In the genomic region with DNA sequence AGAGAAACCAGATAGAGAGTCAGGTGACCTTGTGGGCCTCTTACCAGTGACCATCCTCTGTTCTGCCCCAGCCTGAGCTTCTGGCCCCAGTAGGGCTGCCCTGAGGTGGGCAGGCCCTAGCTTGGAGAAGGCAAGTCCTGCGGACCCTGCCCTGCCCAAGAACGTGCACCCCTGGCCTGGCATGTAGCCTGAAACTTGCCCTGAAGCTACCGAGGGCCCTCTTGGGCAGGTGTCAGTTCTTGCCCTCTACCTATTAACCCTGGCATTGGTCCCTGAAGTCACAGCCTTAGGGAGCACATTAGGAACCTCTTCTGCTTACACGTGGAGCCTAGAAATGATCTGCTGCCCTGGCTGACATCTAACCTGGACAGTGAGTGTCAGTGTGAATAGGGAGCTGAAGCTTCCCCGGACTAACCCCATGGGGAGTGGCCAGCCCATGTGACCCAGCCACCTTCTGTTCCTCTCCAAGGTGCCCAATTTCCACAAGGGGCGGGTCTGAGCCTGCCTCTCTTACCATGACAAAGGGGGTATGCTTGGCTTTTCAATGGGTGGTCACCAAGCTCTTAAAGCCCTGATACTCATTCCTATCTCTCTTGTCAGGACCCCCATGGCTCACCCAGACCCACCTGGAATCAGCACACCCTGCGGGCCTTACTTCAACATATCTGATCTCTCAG, we compare ENCODE assay signal across 2 cellular contexts.
A peak's percentile ranks its signal among the peaks of the same experiment; 100 is the strongest.
TF ChIP-seq lines count a peak whose summit lies in the region.

No MANE protein-coding gene starts in this region.

TF ChIP-seq in HCT116, 20 proteins besides CTCF, POLR2A, EP300 and RAD21:
- TF ChIP-seq SP1 (IDR thresholded peaks at IDR 0.05; ENCODE audit: low read depth): no peak
- TF ChIP-seq REST (IDR thresholded peaks at IDR 0.05; ENCODE audit: low read depth): no peak
- TF ChIP-seq CEBPB (IDR thresholded peaks at IDR 0.05; ENCODE audit: low read depth): no peak
- TF ChIP-seq POLR2AphosphoS5 (IDR thresholded peaks at IDR 0.05; ENCODE audit: low read depth, low read length): no peak
- no peak for TF ChIP-seq SIN3A (IDR thresholded peaks at IDR 0.05; ENCODE audit: low read depth)
- no peak for TF ChIP-seq SRF (IDR thresholded peaks at IDR 0.05; ENCODE audit: low read depth)
- TF ChIP-seq TCF7L2 (IDR thresholded peaks at IDR 0.05; ENCODE audit: borderline replicate concordance, extremely low read depth, insufficient read depth, insufficient read length): no peak
- TF ChIP-seq JUND (IDR thresholded peaks at IDR 0.05): no peak
- no peak for TF ChIP-seq ELF1 (IDR thresholded peaks at IDR 0.05; ENCODE audit: borderline replicate concordance, low read depth)
- TF ChIP-seq YY1 (IDR thresholded peaks at IDR 0.05; ENCODE audit: extremely low read depth, insufficient replicate concordance, low read depth, low read length): no peak
- no peak for TF ChIP-seq ATF3 (IDR thresholded peaks at IDR 0.05)
- no peak for TF ChIP-seq FOSL1 (IDR thresholded peaks at IDR 0.05; ENCODE audit: low read depth)
- no peak for TF ChIP-seq ZFX (IDR thresholded peaks at IDR 0.05)
- TF ChIP-seq CBX3 (IDR thresholded peaks at IDR 0.05; ENCODE audit: low read depth): no peak
- no peak for TF ChIP-seq EGR1 (IDR thresholded peaks at IDR 0.05; ENCODE audit: low read depth)
- TF ChIP-seq, protein P1, sequence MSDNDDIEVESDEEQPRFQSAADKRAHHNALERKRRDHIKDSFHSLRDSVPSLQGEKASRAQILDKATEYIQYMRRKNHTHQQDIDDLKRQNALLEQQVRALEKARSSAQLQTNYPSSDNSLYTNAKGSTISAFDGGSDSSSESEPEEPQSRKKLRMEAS (IDR thresholded peaks at IDR 0.05): no peak
- no peak for TF ChIP-seq EZH2phosphoT487 (IDR thresholded peaks at IDR 0.05; ENCODE audit: borderline replicate concordance)

TF ChIP-seq in H1, 55 proteins besides CTCF, POLR2A, EP300 and RAD21:
- TF ChIP-seq FOSL1 (IDR thresholded peaks at IDR 0.05; ENCODE audit: insufficient read depth, low read depth, low read length) (no peak), NANOG (IDR thresholded peaks at IDR 0.05; ENCODE audit: insufficient read depth, low read depth, low read length, poor library complexity, severe bottlenecking) (peak; percentile 35), CHD1 (IDR thresholded peaks at IDR 0.05; ENCODE audit: low read depth, low read length) (no peak), TBP (IDR thresholded peaks at IDR 0.05; ENCODE audit: low read depth, low read length) (no peak), ATF3 (IDR thresholded peaks at IDR 0.05; ENCODE audit: insufficient read depth, low read depth, low read length) (no peak), E2F6 (IDR thresholded peaks at IDR 0.05) (no peak), POLR2AphosphoS5 (IDR thresholded peaks at IDR 0.05; ENCODE audit: low read depth, low read length) (0 out of 2 replicates have a peak, but pooled peaks have one; percentile 34), SIN3A (conservative IDR thresholded peaks at IDR 0.05 in 1 of 2, IDR thresholded peaks at IDR 0.05 in 1 of 2; ENCODE audit: low read depth in 1 of 2, low read length in 2 of 2) (no peak; a peak in 1 of 4 replicates), PHF8 (conservative IDR thresholded peaks at IDR 0.05; ENCODE audit: low read depth, low read length) (no peak), EGR1 (IDR thresholded peaks at IDR 0.05; ENCODE audit: borderline replicate concordance, low read depth, low read length) (no peak), BACH1 (IDR thresholded peaks at IDR 0.05; ENCODE audit: low read length) (no peak), RNF2 (IDR thresholded peaks at IDR 0.05; ENCODE audit: borderline replicate concordance, low read depth, low read length, missing control alignments, poor library complexity, severe bottlenecking) (no peak), HDAC2 (IDR thresholded peaks at IDR 0.05; ENCODE audit: borderline replicate concordance in 1 of 2, low read depth in 2 of 2, low read length in 2 of 2) (no peak), CBX5 (IDR thresholded peaks at IDR 0.05; ENCODE audit: low read depth, low read length) (no peak), SUZ12 (IDR thresholded peaks at IDR 0.05; ENCODE audit: low read length) (no peak), TEAD4 (IDR thresholded peaks at IDR 0.05; ENCODE audit: low read depth, low read length) (no peak), SP1 (IDR thresholded peaks at IDR 0.05; ENCODE audit: low read depth, low read length) (no peak)
- TF ChIP-seq, protein P2, sequence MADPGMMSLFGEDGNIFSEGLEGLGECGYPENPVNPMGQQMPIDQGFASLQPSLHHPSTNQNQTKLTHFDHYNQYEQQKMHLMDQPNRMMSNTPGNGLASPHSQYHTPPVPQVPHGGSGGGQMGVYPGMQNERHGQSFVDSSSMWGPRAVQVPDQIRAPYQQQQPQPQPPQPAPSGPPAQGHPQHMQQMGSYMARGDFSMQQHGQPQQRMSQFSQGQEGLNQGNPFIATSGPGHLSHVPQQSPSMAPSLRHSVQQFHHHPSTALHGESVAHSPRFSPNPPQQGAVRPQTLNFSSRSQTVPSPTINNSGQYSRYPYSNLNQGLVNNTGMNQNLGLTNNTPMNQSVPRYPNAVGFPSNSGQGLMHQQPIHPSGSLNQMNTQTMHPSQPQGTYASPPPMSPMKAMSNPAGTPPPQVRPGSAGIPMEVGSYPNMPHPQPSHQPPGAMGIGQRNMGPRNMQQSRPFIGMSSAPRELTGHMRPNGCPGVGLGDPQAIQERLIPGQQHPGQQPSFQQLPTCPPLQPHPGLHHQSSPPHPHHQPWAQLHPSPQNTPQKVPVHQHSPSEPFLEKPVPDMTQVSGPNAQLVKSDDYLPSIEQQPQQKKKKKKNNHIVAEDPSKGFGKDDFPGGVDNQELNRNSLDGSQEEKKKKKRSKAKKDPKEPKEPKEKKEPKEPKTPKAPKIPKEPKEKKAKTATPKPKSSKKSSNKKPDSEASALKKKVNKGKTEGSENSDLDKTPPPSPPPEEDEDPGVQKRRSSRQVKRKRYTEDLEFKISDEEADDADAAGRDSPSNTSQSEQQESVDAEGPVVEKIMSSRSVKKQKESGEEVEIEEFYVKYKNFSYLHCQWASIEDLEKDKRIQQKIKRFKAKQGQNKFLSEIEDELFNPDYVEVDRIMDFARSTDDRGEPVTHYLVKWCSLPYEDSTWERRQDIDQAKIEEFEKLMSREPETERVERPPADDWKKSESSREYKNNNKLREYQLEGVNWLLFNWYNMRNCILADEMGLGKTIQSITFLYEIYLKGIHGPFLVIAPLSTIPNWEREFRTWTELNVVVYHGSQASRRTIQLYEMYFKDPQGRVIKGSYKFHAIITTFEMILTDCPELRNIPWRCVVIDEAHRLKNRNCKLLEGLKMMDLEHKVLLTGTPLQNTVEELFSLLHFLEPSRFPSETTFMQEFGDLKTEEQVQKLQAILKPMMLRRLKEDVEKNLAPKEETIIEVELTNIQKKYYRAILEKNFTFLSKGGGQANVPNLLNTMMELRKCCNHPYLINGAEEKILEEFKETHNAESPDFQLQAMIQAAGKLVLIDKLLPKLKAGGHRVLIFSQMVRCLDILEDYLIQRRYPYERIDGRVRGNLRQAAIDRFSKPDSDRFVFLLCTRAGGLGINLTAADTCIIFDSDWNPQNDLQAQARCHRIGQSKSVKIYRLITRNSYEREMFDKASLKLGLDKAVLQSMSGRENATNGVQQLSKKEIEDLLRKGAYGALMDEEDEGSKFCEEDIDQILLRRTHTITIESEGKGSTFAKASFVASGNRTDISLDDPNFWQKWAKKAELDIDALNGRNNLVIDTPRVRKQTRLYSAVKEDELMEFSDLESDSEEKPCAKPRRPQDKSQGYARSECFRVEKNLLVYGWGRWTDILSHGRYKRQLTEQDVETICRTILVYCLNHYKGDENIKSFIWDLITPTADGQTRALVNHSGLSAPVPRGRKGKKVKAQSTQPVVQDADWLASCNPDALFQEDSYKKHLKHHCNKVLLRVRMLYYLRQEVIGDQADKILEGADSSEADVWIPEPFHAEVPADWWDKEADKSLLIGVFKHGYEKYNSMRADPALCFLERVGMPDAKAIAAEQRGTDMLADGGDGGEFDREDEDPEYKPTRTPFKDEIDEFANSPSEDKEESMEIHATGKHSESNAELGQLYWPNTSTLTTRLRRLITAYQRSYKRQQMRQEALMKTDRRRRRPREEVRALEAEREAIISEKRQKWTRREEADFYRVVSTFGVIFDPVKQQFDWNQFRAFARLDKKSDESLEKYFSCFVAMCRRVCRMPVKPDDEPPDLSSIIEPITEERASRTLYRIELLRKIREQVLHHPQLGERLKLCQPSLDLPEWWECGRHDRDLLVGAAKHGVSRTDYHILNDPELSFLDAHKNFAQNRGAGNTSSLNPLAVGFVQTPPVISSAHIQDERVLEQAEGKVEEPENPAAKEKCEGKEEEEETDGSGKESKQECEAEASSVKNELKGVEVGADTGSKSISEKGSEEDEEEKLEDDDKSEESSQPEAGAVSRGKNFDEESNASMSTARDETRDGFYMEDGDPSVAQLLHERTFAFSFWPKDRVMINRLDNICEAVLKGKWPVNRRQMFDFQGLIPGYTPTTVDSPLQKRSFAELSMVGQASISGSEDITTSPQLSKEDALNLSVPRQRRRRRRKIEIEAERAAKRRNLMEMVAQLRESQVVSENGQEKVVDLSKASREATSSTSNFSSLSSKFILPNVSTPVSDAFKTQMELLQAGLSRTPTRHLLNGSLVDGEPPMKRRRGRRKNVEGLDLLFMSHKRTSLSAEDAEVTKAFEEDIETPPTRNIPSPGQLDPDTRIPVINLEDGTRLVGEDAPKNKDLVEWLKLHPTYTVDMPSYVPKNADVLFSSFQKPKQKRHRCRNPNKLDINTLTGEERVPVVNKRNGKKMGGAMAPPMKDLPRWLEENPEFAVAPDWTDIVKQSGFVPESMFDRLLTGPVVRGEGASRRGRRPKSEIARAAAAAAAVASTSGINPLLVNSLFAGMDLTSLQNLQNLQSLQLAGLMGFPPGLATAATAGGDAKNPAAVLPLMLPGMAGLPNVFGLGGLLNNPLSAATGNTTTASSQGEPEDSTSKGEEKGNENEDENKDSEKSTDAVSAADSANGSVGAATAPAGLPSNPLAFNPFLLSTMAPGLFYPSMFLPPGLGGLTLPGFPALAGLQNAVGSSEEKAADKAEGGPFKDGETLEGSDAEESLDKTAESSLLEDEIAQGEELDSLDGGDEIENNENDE (IDR thresholded peaks at IDR 0.05; ENCODE audit: insufficient replicate concordance, low read length): no peak
- TF ChIP-seq, protein P3, sequence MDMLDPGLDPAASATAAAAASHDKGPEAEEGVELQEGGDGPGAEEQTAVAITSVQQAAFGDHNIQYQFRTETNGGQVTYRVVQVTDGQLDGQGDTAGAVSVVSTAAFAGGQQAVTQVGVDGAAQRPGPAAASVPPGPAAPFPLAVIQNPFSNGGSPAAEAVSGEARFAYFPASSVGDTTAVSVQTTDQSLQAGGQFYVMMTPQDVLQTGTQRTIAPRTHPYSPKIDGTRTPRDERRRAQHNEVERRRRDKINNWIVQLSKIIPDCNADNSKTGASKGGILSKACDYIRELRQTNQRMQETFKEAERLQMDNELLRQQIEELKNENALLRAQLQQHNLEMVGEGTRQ (IDR thresholded peaks at IDR 0.05; ENCODE audit: low read length): peak; percentile 51
- TF ChIP-seq, protein P4, sequence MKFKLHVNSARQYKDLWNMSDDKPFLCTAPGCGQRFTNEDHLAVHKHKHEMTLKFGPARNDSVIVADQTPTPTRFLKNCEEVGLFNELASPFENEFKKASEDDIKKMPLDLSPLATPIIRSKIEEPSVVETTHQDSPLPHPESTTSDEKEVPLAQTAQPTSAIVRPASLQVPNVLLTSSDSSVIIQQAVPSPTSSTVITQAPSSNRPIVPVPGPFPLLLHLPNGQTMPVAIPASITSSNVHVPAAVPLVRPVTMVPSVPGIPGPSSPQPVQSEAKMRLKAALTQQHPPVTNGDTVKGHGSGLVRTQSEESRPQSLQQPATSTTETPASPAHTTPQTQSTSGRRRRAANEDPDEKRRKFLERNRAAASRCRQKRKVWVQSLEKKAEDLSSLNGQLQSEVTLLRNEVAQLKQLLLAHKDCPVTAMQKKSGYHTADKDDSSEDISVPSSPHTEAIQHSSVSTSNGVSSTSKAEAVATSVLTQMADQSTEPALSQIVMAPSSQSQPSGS (IDR thresholded peaks at IDR 0.05; ENCODE audit: low read length): no peak
TF ChIP-seq in H1: peak in this region for 3.
